Comparison of ENCODE assay signal across 36 cellular contexts in the genomic region with DNA sequence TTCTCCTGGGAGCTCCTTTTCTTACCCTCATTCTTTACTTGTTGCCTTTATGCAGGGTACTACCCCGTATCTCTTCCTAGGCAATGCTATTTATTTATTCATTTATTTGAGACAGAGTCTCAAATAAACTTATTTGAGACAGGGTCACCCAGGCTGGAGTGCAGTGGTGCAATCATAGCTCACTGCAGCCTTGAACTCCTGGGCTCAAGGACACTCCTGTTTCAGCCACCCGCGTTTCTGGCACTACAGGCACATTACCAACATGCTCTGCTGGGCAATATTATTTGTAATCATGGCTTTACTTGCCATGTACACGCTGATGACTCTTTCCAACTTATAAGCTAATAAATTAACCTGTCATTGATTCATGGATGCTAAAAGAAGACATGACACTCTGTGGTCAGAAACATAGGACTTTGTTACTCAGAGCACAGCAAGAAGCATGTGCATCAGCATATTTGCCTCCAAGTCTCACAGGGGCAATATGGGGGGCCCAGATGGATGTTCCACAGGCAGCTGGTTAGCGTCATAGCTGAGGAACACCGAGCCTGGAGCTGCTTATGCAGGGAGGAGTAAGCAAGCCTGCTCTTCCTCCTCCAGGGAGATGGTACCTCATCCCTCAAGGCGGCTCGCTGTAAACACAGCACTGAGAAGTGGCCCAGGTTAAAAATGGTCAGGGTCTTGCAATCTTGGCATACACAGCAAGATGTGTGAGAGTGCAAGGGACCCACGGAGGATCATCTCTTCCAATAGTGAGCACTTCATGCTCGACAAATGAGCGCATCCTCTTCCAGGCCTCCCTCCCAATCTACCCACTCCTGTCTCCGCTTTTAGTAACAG. TPM values are rescaled to one million over a fixed set of nuclear protein-coding genes. Genes with fewer than 3 reads are reported as not detected.
"Had no signal": no experiment of that assay in that cellular context is flagged by ENCODE, and none has a peak within 500 bp of the region (broad histone marks: within the 10 kb centered on the region; RNA-seq: fewer than 3 reads in every experiment).

No MANE protein-coding gene starts in this region.

- H3K4me3 ChIP-seq: MG63 had no signal

- FAIRE-seq: bronchial epithelial cell had no signal

- H3K27me3 ChIP-seq: MG63 had no signal

- H3K27ac Mint-ChIP-seq: activated CD4-positive, alpha-beta memory T cell treated with anti-CD3 and anti-CD28 coated beads, Interleukin-2, amount 10 ng/mL, durations not matched to agents 7 days and 5 days; activated CD8-positive, alpha-beta memory T cell treated with anti-CD3 and anti-CD28 coated beads, Interleukin-2, amount 10 ng/mL, durations not matched to agents 7 days and 5 days; activated naive CD4-positive, alpha-beta T cell treated with anti-CD3 and anti-CD28 coated beads, Interleukin-2, amount 10 ng/mL, durations not matched to agents 7 days and 5 days; activated naive CD8-positive, alpha-beta T cell; activated naive CD8-positive, alpha-beta T cell treated with anti-CD3 and anti-CD28 coated beads, Interleukin-2, amount 50 U/mL, for 24 hours had no signal

- H3K36me3 Mint-ChIP-seq: activated CD8-positive, alpha-beta memory T cell treated with anti-CD3 and anti-CD28 coated beads, Interleukin-2, amount 10 ng/mL, durations not matched to agents 7 days and 5 days; activated naive CD4-positive, alpha-beta T cell treated with anti-CD3 and anti-CD28 coated beads, Interleukin-2, amount 10 ng/mL, durations not matched to agents 7 days and 5 days; activated naive CD8-positive, alpha-beta T cell; brain had no signal

- DNase-seq: activated CD4-positive, alpha-beta memory T cell treated with anti-CD3 and anti-CD28 coated beads, Interleukin-2, amount 10 ng/mL, durations not matched to agents 7 days and 5 days; activated CD4-positive, alpha-beta T cell treated with anti-CD3 and anti-CD28 coated beads for 1 hour; activated CD4-positive, alpha-beta T cell treated with anti-CD3 and anti-CD28 coated beads for 48 hours; activated CD4-positive, CD25-positive, alpha-beta regulatory T cell; activated CD8-positive, alpha-beta memory T cell treated with anti-CD3 and anti-CD28 coated beads for 24 hours; activated CD8-positive, alpha-beta memory T cell treated with anti-CD3 and anti-CD28 coated beads, Interleukin-2, amount 10 ng/mL, durations not matched to agents 7 days and 5 days; activated CD8-positive, alpha-beta memory T cell treated with anti-CD3 and anti-CD28 coated beads, Interleukin-2, amount 50 U/mL, for 48 hours; activated effector memory CD4-positive, alpha-beta T cell treated with Interleukin-2 at 50 U/mL for 16 hours; activated naive CD4-positive, alpha-beta T cell treated with anti-CD3 and anti-CD28 coated beads, Interleukin-2, amount 10 ng/mL, durations not matched to agents 7 days and 5 days; activated naive CD8-positive, alpha-beta T cell treated with anti-CD3 and anti-CD28 coated beads, Interleukin-2, amount 50 U/mL, for 24 hours; activated T-cell treated with anti-CD3 and anti-CD28 coated beads, Interleukin-2, amount 50 U/mL, for 48 hours; anterior cingulate cortex; caudate nucleus; cerebellar nuclear complex; Kasumi-1; MG63; NCI-H1048; NCI-H1105 treated with DMSO at 0.1 percent for 48 hours; NCI-H1436; NCI-H1694; NCI-H1930; NCI-H2081 treated with DMSO at 0.1 percent for 48 hours; NCI-H510A; NCI-H526; NCI-H748 treated with DMSO at 0.1 percent for 48 hours; NK-92 treated with Interleukin-12 subunit alpha and Interleukin-12 subunit beta, amount 100 ng/mL, for 24 hours; OCI-M1; Right ventricle myocardium superior; SW 1271; T-helper 1 cell; T-helper 2 cell; T-helper 9 cell had no signal

- H3K9me3 Mint-ChIP-seq: activated CD4-positive, alpha-beta memory T cell treated with anti-CD3 and anti-CD28 coated beads, Interleukin-2, amount 10 ng/mL, durations not matched to agents 7 days and 5 days; activated naive CD4-positive, alpha-beta T cell treated with anti-CD3 and anti-CD28 coated beads, Interleukin-2, amount 10 ng/mL, durations not matched to agents 7 days and 5 days; activated naive CD8-positive, alpha-beta T cell treated with anti-CD3 and anti-CD28 coated beads, Interleukin-2, amount 50 U/mL, for 24 hours; brain had no signal

- H3K27ac ChIP-seq: VCaP had no signal

- ATAC-seq: activated CD8-positive, alpha-beta memory T cell treated with anti-CD3 and anti-CD28 coated beads, Interleukin-2, amount 10 ng/mL, durations not matched to agents 7 days and 5 days; activated naive CD8-positive, alpha-beta T cell treated with anti-CD3 and anti-CD28 coated beads, Interleukin-2, amount 50 U/mL, for 24 hours had no signal

- H3K9me3 ChIP-seq: MG63 had no signal

- H3K4me3 Mint-ChIP-seq: activated CD4-positive, alpha-beta memory T cell treated with anti-CD3 and anti-CD28 coated beads, Interleukin-2, amount 10 ng/mL, durations not matched to agents 7 days and 5 days; activated CD8-positive, alpha-beta memory T cell treated with anti-CD3 and anti-CD28 coated beads, Interleukin-2, amount 10 ng/mL, durations not matched to agents 7 days and 5 days; activated naive CD4-positive, alpha-beta T cell treated with anti-CD3 and anti-CD28 coated beads, Interleukin-2, amount 10 ng/mL, durations not matched to agents 7 days and 5 days; activated naive CD8-positive, alpha-beta T cell; activated naive CD8-positive, alpha-beta T cell treated with anti-CD3 and anti-CD28 coated beads, Interleukin-2, amount 50 U/mL, for 24 hours had no signal

- H3K36me3 ChIP-seq: MG63 had no signal

RNA-seq across cellular contexts. Expression of a gene that starts 4.2 kb away (rescaled TPM):
- total RNA-seq: bronchial epithelial cell had no signal
